Comparison of ENCODE assay signal across 8 cellular contexts in genomic region chr19:36527873-36528193, GRCh38. TPM values are rescaled to one million over a fixed set of nuclear protein-coding genes. Genes with fewer than 3 reads are reported as not detected.
A peak's percentile ranks its signal among the peaks of the same experiment; 100 is the strongest.
DNase-seq lines count a peak whose midpoint lies in the region; ATAC-seq and TF ChIP-seq lines count a peak whose summit lies in the region.

No MANE protein-coding gene starts in this region.

- no peak for ATAC-seq in natural killer cell
- ATAC-seq in GM19397 (IDR thresholded peaks at IDR 0.05; ENCODE audit: unreplicated experiment) = no peak
- no peak for ATAC-seq in GM19395 (IDR thresholded peaks at IDR 0.05; ENCODE audit: unreplicated experiment)

- peak overlapping the region; percentile 69 to 96 (median 87) for H3K4me2 ChIP-seq in BLaER1 treated with 17β-estradiol and CSF1 and Interleukin-3, amounts not matched to agents 10 nM and 100 nM

- H3K27ac ChIP-seq in BLaER1 treated with 17β-estradiol and CSF1 and Interleukin-3, amounts not matched to agents 10 nM and 100 nM = peak overlapping the region; percentile 81 to 97 (median 94)
- H3K27ac ChIP-seq in colonic mucosa = peak overlapping the region; percentile 74

- H4K20me1 ChIP-seq in BLaER1 treated with 17β-estradiol and CSF1 and Interleukin-3, amounts not matched to agents 10 nM and 100 nM = no peaks in the 10 kb centered on the region; a peak in 1 of 22 replicates

- CTCF ChIA-PET in GM10248 (lab: Yijun Ruan, JAX) = interaction anchor here (1.2 to 1.6 kb wide), 3 partner anchors 14 to 389 kb away, joined by 3 read pairs; no protein-coding TSS in a partner anchor

- H3K4me1 ChIP-seq in BLaER1 treated with 17β-estradiol and CSF1 and Interleukin-3, amounts not matched to agents 10 nM and 100 nM = peaks cover 12 to 20% (median 16%) of the 10 kb centered on the region in 10 experiments; a peak in 18 of 20 replicates
- no peaks in the 10 kb centered on the region for H3K4me1 ChIP-seq in colonic mucosa

- no peak for TF ChIP-seq CTCF in colonic mucosa (IDR thresholded peaks at IDR 0.05)
- TF ChIP-seq CTCF in natural killer cell (IDR thresholded peaks at IDR 0.05) = no peak
- no peak for TF ChIP-seq CTCF in GM10248 (IDR thresholded peaks at IDR 0.05; ENCODE audit: control extremely low read depth, extremely low read depth, low read depth, missing control alignments)

- intact Hi-C loops in colonic mucosa (cut with DNase I) (no loop called here), natural killer cell (cut with micrococcal nuclease) (loop anchor here (1.0 to 2.0 kb wide), 11 partner anchors 39 to 1066 kb away; partner anchors contain the start of genes ZNF345, ZNF382, ZNF461 and ZNF527)

- H3K27ac Mint-ChIP-seq in natural killer cell = peak overlapping the region; percentile 94 to 99

- no peak for DNase-seq in Jurkat, Clone E6-1 (ENCODE audit: low read depth, low spot score)
- DNase-seq in colonic mucosa (no peak), natural killer cell (no peak), GM10248 (ENCODE audit: extremely low spot score) (no peak), SW480 (ENCODE audit: low spot score) (no peak)

- H3K9me3 Mint-ChIP-seq in natural killer cell = peaks cover 3 to 11% of the 10 kb centered on the region in 2 donors

- peak overlapping the region; percentile 97 for H3K4me3 Mint-ChIP-seq in natural killer cell

- H3K36me3 ChIP-seq in BLaER1 treated with 17β-estradiol and CSF1 and Interleukin-3, amounts not matched to agents 10 nM and 100 nM = peaks cover 44 to 68% (median 56%) of the 10 kb centered on the region in 11 experiments
- no peaks in the 10 kb centered on the region for H3K36me3 ChIP-seq in colonic mucosa

- POLR2A ChIA-PET in GM10248 (lab: Yijun Ruan, JAX) = no interaction called here

- no peaks in the 10 kb centered on the region for H3K27me3 ChIP-seq in BLaER1 treated with 17β-estradiol and CSF1 and Interleukin-3, amounts not matched to agents 10 nM and 100 nM
- H3K27me3 ChIP-seq in colonic mucosa = no peaks in the 10 kb centered on the region

- H3K36me3 Mint-ChIP-seq in natural killer cell = peaks cover 13% of the 10 kb centered on the region

- H3K4me1 Mint-ChIP-seq in natural killer cell = peaks cover 27 to 30% of the 10 kb centered on the region in 2 donors

- peak overlapping the region; percentile 86 to 95 (median 90) for H3K9ac ChIP-seq in BLaER1 treated with 17β-estradiol and CSF1 and Interleukin-3, amounts not matched to agents 10 nM and 100 nM
- peak overlapping the region; percentile 88 to 93 for H3K9ac ChIP-seq in colonic mucosa (ENCODE audit: low read depth in 2 of 2, low read length in 2 of 2)

- peaks cover 66 to 80% (median 72%) of the 10 kb centered on the region in 11 experiments for H3K9me3 ChIP-seq in BLaER1 treated with 17β-estradiol and CSF1 and Interleukin-3, amounts not matched to agents 10 nM and 100 nM (replicated peaks in 1 of 11)
- no peaks in the 10 kb centered on the region for H3K9me3 ChIP-seq in colonic mucosa

- no peaks in the 10 kb centered on the region for H3K27me3 Mint-ChIP-seq in natural killer cell (ENCODE audit: low read depth in 2 of 2)

- peak overlapping the region; percentile 68 to 86 (median 78) for H3K4me3 ChIP-seq in BLaER1 treated with 17β-estradiol and CSF1 and Interleukin-3, amounts not matched to agents 10 nM and 100 nM
- H3K4me3 ChIP-seq in Jurkat, Clone E6-1 (ENCODE audit: low read length) = peak overlapping the region; percentile 90
- peak overlapping the region; percentile 64 for H3K4me3 ChIP-seq in colonic mucosa

RNA-seq across cellular contexts. Expression of gene ZNF260, which starts 0.2 kb away (rescaled TPM):
- 8.4 TPM for polyA plus RNA-seq in Jurkat, Clone E6-1 (2012; ENCODE audit: insufficient read depth, insufficient read length)
- total RNA-seq in colonic mucosa (1 to 10 TPM; 4.8 to 6.4 TPM), natural killer cell (1 to 10 TPM; 8.0 to 9.4 (median 8.4) TPM)

RNA-seq across cellular contexts. Expression of gene ZNF566, which starts 38.5 kb away (rescaled TPM):
- 5.5 TPM for polyA plus RNA-seq in Jurkat, Clone E6-1 (2012; ENCODE audit: insufficient read depth, insufficient read length)
- total RNA-seq in colonic mucosa = 1 to 10 TPM; 5.0 to 6.7 TPM
- 10 to 100 TPM in 2 of 3 donors, 1 to 10 TPM in 1; 7.9 to 16.0 (median 12.4) TPM for total RNA-seq in natural killer cell

RNA-seq across cellular contexts. Expression of gene ZNF529, which starts 45.3 kb away (rescaled TPM):
- 7.9 TPM for polyA plus RNA-seq in Jurkat, Clone E6-1 (2012; ENCODE audit: insufficient read depth, insufficient read length)
- total RNA-seq in colonic mucosa (1 to 10 TPM; 2.1 to 5.0 TPM), natural killer cell (10 to 100 TPM; 23.5 to 36.4 (median 29.2) TPM)

Comparison
In these comparisons a context has a peak if more than half of its experiments do, and no peak if none do; other contexts are left out.
1. RNA of gene ZNF529, which starts 45.3 kb away (total RNA-seq): 23.5 to 36.4 TPM in natural killer cell; 2.1 to 5.0 TPM in colonic mucosa; every median in the first group is over 4 times any median in the second.
2. Peak in every context shown above with its lines, with median percentiles within 50 percentile points of each other: H3K4me3 ChIP-seq.